19 cellular contexts compared by ENCODE assay signal in genomic region chr4:140244328-140244727, GRCh38.
"Had no signal": no experiment of that assay in that cellular context is flagged by ENCODE, and none has a peak within 500 bp of the region (broad histone marks: within the 10 kb centered on the region; RNA-seq: fewer than 3 reads in every experiment).

No MANE protein-coding gene starts in this region.

- DNase-seq: activated CD4-positive, alpha-beta T cell treated with anti-CD3 and anti-CD28 coated beads, Interleukin-2, amount 10 ng/mL, durations not matched to agents 24 days and 14 days; activated CD8-positive, alpha-beta memory T cell treated with anti-CD3 and anti-CD28 coated beads, Interleukin-2, amount 50 U/mL, for 4 hours; activated naive CD4-positive, alpha-beta T cell treated with anti-CD3 and anti-CD28 coated beads, Interleukin-2, amount 10 ng/mL, durations not matched to agents 7 days and 5 days; activated T-cell treated with anti-CD3 and anti-CD28 coated beads, Interleukin-2, amount 50 U/mL, for 4 hours; aorta; effector CD4-positive, alpha-beta T cell; heart right ventricle; immature natural killer cell; kidney glomerular epithelial cell; left ventricle myocardium superior; naive thymus-derived CD8-positive, alpha-beta T cell; pancreas; right lobe of liver; stimulated activated CD4-positive, alpha-beta T cell treated with anti-CD3 and anti-CD28 coated beads, Interleukin-4, amount 100 ng/mL, for 1 hour; stimulated activated naive B cell treated with anti-CD40 and anti-IgM and Interleukin-4, amounts not matched to agents 10 μg/mL and 1 μg/mL and 100 μg/mL, for 72 hours had no signal

- H3K4me2 ChIP-seq: smooth muscle cell had no signal

- H3K27me3 ChIP-seq: gastroesophageal sphincter, heart right ventricle, neutrophil, pancreas, right lobe of liver had no signal

- H3K4me3 ChIP-seq: coronary artery, gastroesophageal sphincter, heart right ventricle, right lobe of liver, smooth muscle cell had no signal

- H3K36me3 ChIP-seq: gastroesophageal sphincter, heart right ventricle, neutrophil, pancreas, right lobe of liver had no signal

- H3K27ac ChIP-seq: right lobe of liver had no signal

- H3K9me3 ChIP-seq: gastroesophageal sphincter, heart right ventricle, neutrophil, pancreas, right lobe of liver had no signal

- ATAC-seq: gastroesophageal sphincter; heart right ventricle; left ventricle myocardium superior; naive thymus-derived CD8-positive, alpha-beta T cell; right lobe of liver had no signal
